In the genomic region with DNA sequence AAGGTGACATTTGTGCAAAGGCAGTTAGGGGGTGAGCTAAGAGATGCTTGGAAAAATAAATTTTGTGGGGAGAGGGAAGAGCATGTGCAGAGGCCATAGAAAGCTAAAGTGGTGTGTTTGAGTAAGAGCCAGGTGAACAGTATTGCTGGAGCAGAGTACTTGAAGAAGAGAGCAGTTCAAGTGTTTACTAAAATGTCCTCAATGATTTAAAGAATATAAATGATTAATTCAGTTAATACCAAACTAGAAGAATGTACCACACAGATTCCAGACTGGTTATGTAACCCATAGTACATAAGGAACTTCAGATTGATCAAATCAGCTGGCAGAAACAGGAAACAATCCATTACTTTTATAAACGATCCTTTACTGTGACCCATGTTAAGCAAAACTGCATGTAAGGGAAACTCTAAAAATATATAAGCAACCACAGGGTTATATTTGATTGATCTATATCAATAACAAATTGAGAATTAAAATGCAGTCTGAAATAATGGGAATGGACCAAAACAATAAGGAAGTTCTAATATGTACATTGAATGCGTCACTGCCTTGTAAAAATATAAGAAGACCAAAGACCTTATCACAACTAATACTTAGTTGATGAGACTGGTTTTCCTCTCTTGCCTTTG, we compare ENCODE assay signal across 18 cellular contexts.
A peak's percentile ranks its signal among the peaks of the same experiment; 100 is the strongest.
DNase-seq lines count a peak whose midpoint lies in the region; ATAC-seq and TF ChIP-seq lines count a peak whose summit lies in the region.
"Had no signal": no experiment of that assay in that cellular context is flagged by ENCODE, and none has a peak within 500 bp of the region (broad histone marks: within the 10 kb centered on the region; RNA-seq: fewer than 3 reads in every experiment).

No MANE protein-coding gene starts in this region.

- H3K36me3 Mint-ChIP-seq in nephron (ENCODE audit: low read depth): peaks cover 25% of the 10 kb centered on the region
- 0 out of 2 replicates have a peak, but pooled peaks cover 4% of the 10 kb centered on the region for H3K36me3 Mint-ChIP-seq in WTC11

- H3K36me3 ChIP-seq in right atrium auricular region: peaks cover 4% of the 10 kb centered on the region
- H3K36me3 ChIP-seq: ovary, WERI-Rb-1 had no signal

- POLR2A ChIA-PET in WTC11 (lab: Charles Lee): no interaction called here

- H3K9me3 ChIP-seq in right atrium auricular region: no peaks in the 10 kb centered on the region
- H3K9me3 ChIP-seq: ovary, testis had no signal

- ATAC-seq in WTC11: no peak
- ATAC-seq: left cardiac atrium had no signal

- H3K4me1 Mint-ChIP-seq in nephron (no peaks in the 10 kb centered on the region), WTC11 (no peaks in the 10 kb centered on the region)
- H3K4me1 Mint-ChIP-seq: activated naive CD8-positive, alpha-beta T cell treated with anti-CD3 and anti-CD28 coated beads, Interleukin-2, amount 10 ng/mL, durations not matched to agents 7 days and 5 days had no signal

- peak overlapping the region in 2 of 3 experiments; percentile 1 to 6 for H3K4me3 Mint-ChIP-seq in nephron
- no peak overlapping the region for H3K4me3 Mint-ChIP-seq in WTC11
- H3K4me3 Mint-ChIP-seq: activated naive CD8-positive, alpha-beta T cell treated with anti-CD3 and anti-CD28 coated beads, Interleukin-2, amount 10 ng/mL, durations not matched to agents 7 days and 5 days; activated T-helper 1 cell treated with anti-CD3 and anti-CD28 coated beads, Interleukin-12 subunit alpha, Interleukin-12 subunit beta, Interleukin-2, Interleukin-4 antibody, amounts not matched to agents 30 ng/mL and 10 ng/mL and 1 ng/mL, durations not matched to agents 14 hours and 24 hours and 36 hours had no signal

- H3K4me3 ChIP-seq in epithelial cell of proximal tubule (ENCODE audit: low read depth, low read length) (no peak overlapping the region), right atrium auricular region (no peak overlapping the region)
- H3K4me3 ChIP-seq: ovary, smooth muscle cell, testis had no signal

- H3K27me3 Mint-ChIP-seq in nephron (ENCODE audit: low read depth) (no peaks in the 10 kb centered on the region), WTC11 (ENCODE audit: low read depth) (no peaks in the 10 kb centered on the region)
- H3K27me3 Mint-ChIP-seq: activated naive CD8-positive, alpha-beta T cell treated with anti-CD3 and anti-CD28 coated beads, Interleukin-2, amount 10 ng/mL, durations not matched to agents 7 days and 5 days had no signal

- H3K27ac Mint-ChIP-seq in nephron: peak overlapping the region; percentile 72 to 90 (median 82)
- no peak overlapping the region for H3K27ac Mint-ChIP-seq in WTC11
- H3K27ac Mint-ChIP-seq: activated naive CD8-positive, alpha-beta T cell treated with anti-CD3 and anti-CD28 coated beads, Interleukin-2, amount 10 ng/mL, durations not matched to agents 7 days and 5 days; activated T-helper 1 cell treated with anti-CD3 and anti-CD28 coated beads, Interleukin-12 subunit alpha, Interleukin-12 subunit beta, Interleukin-2, Interleukin-4 antibody, amounts not matched to agents 30 ng/mL and 10 ng/mL and 1 ng/mL, durations not matched to agents 14 hours and 24 hours and 36 hours had no signal

- CTCF ChIA-PET in WTC11 (lab: Charles Lee): interaction anchor here (1.5 kb wide), 1 partner anchor 85 kb away, joined by 6 read pairs; no protein-coding TSS in a partner anchor

- DNase-seq in DMS153 treated with DMSO at 0.1 percent for 48 hours (lab: John Stamatoyannopoulos, UW; ENCODE audit: unreplicated experiment) (peak; percentile 13), NCI-H510A (lab: John Stamatoyannopoulos, UW) (peak; percentile 43), epithelial cell of proximal tubule (ENCODE audit: low read depth) (peak; percentile 90), right atrium auricular region (ENCODE audit: low spot score) (no peak), NCI-H226 (no peak), WTC11 (ENCODE audit: low spot score) (no peak)
- no peak for DNase-seq in activated CD4-positive, alpha-beta T cell treated with anti-CD3 and anti-CD28 coated beads for 48 hours
- DNase-seq: activated naive CD8-positive, alpha-beta T cell treated with anti-CD3 and anti-CD28 coated beads, Interleukin-2, amount 10 ng/mL, durations not matched to agents 7 days and 5 days; effector CD4-positive, alpha-beta T cell; left cardiac atrium; NCI-H187 treated with DMSO at 0.1 percent for 48 hours; ovary; testis; WERI-Rb-1 had no signal

- no peaks in the 10 kb centered on the region for H3K27me3 ChIP-seq in right atrium auricular region
- H3K27me3 ChIP-seq: ovary, testis had no signal

- H3K4me1 ChIP-seq in right atrium auricular region: no peaks in the 10 kb centered on the region
- H3K4me1 ChIP-seq: testis had no signal

- H3K9me3 Mint-ChIP-seq in nephron: peaks cover 3% of the 10 kb centered on the region
- H3K9me3 Mint-ChIP-seq in WTC11: peaks cover 4% of the 10 kb centered on the region; the same call in 1 of the 2 replicates
- H3K9me3 Mint-ChIP-seq: activated naive CD8-positive, alpha-beta T cell treated with anti-CD3 and anti-CD28 coated beads, Interleukin-2, amount 10 ng/mL, durations not matched to agents 7 days and 5 days; activated T-helper 1 cell treated with anti-CD3 and anti-CD28 coated beads, Interleukin-12 subunit alpha, Interleukin-12 subunit beta, Interleukin-2, Interleukin-4 antibody, amounts not matched to agents 30 ng/mL and 10 ng/mL and 1 ng/mL, durations not matched to agents 14 hours and 24 hours and 36 hours had no signal

- no peak overlapping the region for H3K27ac ChIP-seq in right atrium auricular region
- H3K27ac ChIP-seq: ovary, RWPE1, testis, WERI-Rb-1 had no signal

- no peak for TF ChIP-seq CTCF in epithelial cell of proximal tubule (conservative IDR thresholded peaks at IDR 0.05; ENCODE audit: low read depth, low read length)
- TF ChIP-seq CTCF in nephron (IDR thresholded peaks at IDR 0.05; ENCODE audit: unreplicated experiment in 3 of 3): no peak
- TF ChIP-seq CTCF in right atrium auricular region (IDR thresholded peaks at IDR 0.05): no peak
- TF ChIP-seq CTCF in WTC11 (IDR thresholded peaks at IDR 0.05): no peak

TF ChIP-seq in WTC11, 78 proteins besides CTCF, POLR2A, EP300 and RAD21 (continues in another document):
- TF ChIP-seq FOXP1 (CRISPR knock-in tag; IDR thresholded peaks at IDR 0.05; ENCODE audit: borderline replicate concordance) (no peak), ZNF416 (CRISPR knock-in tag; IDR thresholded peaks at IDR 0.05) (no peak), GTF2I (CRISPR knock-in tag; conservative IDR thresholded peaks at IDR 0.05) (no peak)
- TF ChIP-seq, protein P1, sequence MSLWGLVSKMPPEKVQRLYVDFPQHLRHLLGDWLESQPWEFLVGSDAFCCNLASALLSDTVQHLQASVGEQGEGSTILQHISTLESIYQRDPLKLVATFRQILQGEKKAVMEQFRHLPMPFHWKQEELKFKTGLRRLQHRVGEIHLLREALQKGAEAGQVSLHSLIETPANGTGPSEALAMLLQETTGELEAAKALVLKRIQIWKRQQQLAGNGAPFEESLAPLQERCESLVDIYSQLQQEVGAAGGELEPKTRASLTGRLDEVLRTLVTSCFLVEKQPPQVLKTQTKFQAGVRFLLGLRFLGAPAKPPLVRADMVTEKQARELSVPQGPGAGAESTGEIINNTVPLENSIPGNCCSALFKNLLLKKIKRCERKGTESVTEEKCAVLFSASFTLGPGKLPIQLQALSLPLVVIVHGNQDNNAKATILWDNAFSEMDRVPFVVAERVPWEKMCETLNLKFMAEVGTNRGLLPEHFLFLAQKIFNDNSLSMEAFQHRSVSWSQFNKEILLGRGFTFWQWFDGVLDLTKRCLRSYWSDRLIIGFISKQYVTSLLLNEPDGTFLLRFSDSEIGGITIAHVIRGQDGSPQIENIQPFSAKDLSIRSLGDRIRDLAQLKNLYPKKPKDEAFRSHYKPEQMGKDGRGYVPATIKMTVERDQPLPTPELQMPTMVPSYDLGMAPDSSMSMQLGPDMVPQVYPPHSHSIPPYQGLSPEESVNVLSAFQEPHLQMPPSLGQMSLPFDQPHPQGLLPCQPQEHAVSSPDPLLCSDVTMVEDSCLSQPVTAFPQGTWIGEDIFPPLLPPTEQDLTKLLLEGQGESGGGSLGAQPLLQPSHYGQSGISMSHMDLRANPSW (CRISPR knock-in tag; conservative IDR thresholded peaks at IDR 0.05; ENCODE audit: low read depth): no peak
- TF ChIP-seq, protein P2, sequence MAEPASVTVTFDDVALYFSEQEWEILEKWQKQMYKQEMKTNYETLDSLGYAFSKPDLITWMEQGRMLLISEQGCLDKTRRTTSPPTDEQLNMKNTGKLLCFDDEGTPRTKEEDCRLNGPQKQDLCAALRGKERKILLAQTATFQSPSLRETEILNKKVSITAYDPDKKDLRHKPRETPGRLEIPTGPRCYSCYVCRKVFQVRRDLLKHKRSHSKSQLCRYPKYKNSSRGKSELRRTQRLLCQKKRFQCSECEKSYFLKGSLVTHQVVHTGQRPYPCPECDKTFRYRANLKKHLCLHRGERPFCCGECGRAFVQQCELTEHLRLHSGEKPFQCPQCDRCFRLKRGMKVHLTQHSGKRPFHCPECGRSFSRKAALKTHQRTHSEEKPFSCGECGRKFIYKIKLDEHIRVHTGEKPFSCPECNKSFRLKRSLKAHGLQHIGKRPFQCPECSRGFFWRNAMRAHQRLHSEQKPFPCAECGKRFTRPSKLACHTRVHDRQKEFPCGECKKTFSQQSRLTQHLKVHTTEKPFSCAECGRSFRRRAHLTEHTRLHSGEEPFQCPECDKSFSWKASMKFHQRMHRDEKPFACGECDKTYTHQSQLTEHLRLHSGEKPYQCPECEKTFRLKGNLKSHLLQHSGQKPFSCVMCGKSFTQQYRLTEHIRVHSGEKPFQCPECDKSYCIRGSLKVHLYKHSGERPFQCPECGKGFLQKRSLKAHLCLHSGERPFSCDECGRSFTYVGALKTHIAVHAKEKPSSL (CRISPR knock-in tag; conservative IDR thresholded peaks at IDR 0.05): no peak
- TF ChIP-seq, protein P3, sequence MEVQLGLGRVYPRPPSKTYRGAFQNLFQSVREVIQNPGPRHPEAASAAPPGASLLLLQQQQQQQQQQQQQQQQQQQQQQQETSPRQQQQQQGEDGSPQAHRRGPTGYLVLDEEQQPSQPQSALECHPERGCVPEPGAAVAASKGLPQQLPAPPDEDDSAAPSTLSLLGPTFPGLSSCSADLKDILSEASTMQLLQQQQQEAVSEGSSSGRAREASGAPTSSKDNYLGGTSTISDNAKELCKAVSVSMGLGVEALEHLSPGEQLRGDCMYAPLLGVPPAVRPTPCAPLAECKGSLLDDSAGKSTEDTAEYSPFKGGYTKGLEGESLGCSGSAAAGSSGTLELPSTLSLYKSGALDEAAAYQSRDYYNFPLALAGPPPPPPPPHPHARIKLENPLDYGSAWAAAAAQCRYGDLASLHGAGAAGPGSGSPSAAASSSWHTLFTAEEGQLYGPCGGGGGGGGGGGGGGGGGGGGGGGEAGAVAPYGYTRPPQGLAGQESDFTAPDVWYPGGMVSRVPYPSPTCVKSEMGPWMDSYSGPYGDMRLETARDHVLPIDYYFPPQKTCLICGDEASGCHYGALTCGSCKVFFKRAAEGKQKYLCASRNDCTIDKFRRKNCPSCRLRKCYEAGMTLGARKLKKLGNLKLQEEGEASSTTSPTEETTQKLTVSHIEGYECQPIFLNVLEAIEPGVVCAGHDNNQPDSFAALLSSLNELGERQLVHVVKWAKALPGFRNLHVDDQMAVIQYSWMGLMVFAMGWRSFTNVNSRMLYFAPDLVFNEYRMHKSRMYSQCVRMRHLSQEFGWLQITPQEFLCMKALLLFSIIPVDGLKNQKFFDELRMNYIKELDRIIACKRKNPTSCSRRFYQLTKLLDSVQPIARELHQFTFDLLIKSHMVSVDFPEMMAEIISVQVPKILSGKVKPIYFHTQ (CRISPR knock-in tag; IDR thresholded peaks at IDR 0.05): no peak

Comparison
In these comparisons a context has a peak if more than half of its experiments do, and no peak if none do; other contexts are left out.
1. DNase-seq: peak in DMS153 treated with DMSO at 0.1 percent for 48 hours (single experiment), NCI-H510A (single experiment) and epithelial cell of proximal tubule (single experiment); none in right atrium auricular region (single experiment), NCI-H226 (single experiment), WTC11 (single experiment) and activated CD4-positive, alpha-beta T cell treated with anti-CD3 and anti-CD28 coated beads for 48 hours (single experiment).